In genomic region chr10:80453392-80453714, GRCh38 we compare ENCODE assay signal across 8 cellular contexts. TPM values are rescaled to one million over a fixed set of nuclear protein-coding genes. Genes with fewer than 3 reads are reported as not detected.
DNase-seq lines count a peak whose midpoint lies in the region; ATAC-seq and TF ChIP-seq lines count a peak whose summit lies in the region.

No MANE protein-coding gene starts in this region.

- no peaks in the 10 kb centered on the region for H3K27me3 ChIP-seq in BLaER1 treated with 17β-estradiol and CSF1 and Interleukin-3, amounts not matched to agents 10 nM and 100 nM
- no peaks in the 10 kb centered on the region for H3K27me3 ChIP-seq in PC-9 (ENCODE audit: insufficient read depth, low read depth)
- H3K27me3 ChIP-seq in endodermal cell (ENCODE audit: control insufficient read depth, insufficient read depth, low read length, poor library complexity, severe bottlenecking): no peaks in the 10 kb centered on the region
- H3K27me3 ChIP-seq in neuronal stem cell (ENCODE audit: control insufficient read depth in 3 of 3, insufficient read depth in 3 of 3, low read depth in 1 of 3, low read length in 3 of 3): no peaks in the 10 kb centered on the region

- no peak overlapping the region for H3K23ac ChIP-seq in neuronal stem cell (ENCODE audit: low read depth, low read length, poor library complexity)

- H3K36me3 ChIP-seq in BLaER1 treated with 17β-estradiol and CSF1 and Interleukin-3, amounts not matched to agents 10 nM and 100 nM: peaks cover 0 to 31% (median 15%) of the 10 kb centered on the region in 11 experiments; a peak in 16 of 22 replicates
- H3K36me3 ChIP-seq in PC-9 (ENCODE audit: low read depth): peaks cover 7% of the 10 kb centered on the region; the same call in 1 of the 2 replicates
- H3K36me3 ChIP-seq in endodermal cell (ENCODE audit: control insufficient read depth, insufficient read depth, low read length): peaks cover 6% of the 10 kb centered on the region
- peaks cover 0 to 18% of the 10 kb centered on the region in 2 donors for H3K36me3 ChIP-seq in neuronal stem cell (replicated peaks in 1 of 2; ENCODE audit: control insufficient read depth in 2 of 2, insufficient read depth in 2 of 2, low read length in 2 of 2)

- H3K9me2 ChIP-seq in PC-9 (ENCODE audit: insufficient read depth): no peaks in the 10 kb centered on the region

- in situ Hi-C loops in GM13977 (cut with MboI; ENCODE audit: low pct_unique_long_range_greater_than_20kb, low sequenced_read_pairs, unreplicated experiment): no loop called here

- H3F3A ChIP-seq in PC-9 (ENCODE audit: insufficient read depth, low read depth): peaks cover 30% of the 10 kb centered on the region; the same call in 1 of the 2 replicates

- H4K8ac ChIP-seq in neuronal stem cell (ENCODE audit: low read depth, low read length): no peak overlapping the region

- H2BK12ac ChIP-seq in neuronal stem cell (ENCODE audit: low read length): no peak overlapping the region

- H3K4me1 ChIP-seq in BLaER1 treated with 17β-estradiol and CSF1 and Interleukin-3, amounts not matched to agents 10 nM and 100 nM: peaks cover 54 to 74% (median 62%) of the 10 kb centered on the region in 10 experiments
- H3K4me1 ChIP-seq in PC-9 (replicated peaks; ENCODE audit: insufficient read depth): peaks cover 43% of the 10 kb centered on the region
- H3K4me1 ChIP-seq in endodermal cell (ENCODE audit: control insufficient read depth, insufficient read depth, low read length): peaks cover 14% of the 10 kb centered on the region
- peaks cover 14 to 18% of the 10 kb centered on the region in 2 donors for H3K4me1 ChIP-seq in neuronal stem cell (ENCODE audit: control insufficient read depth in 2 of 2, insufficient read depth in 1 of 2, low read depth in 1 of 2, low read length in 2 of 2)

- H3K27me3 Mint-ChIP-seq in endodermal cell (ENCODE audit: insufficient read depth): peaks cover 2% of the 10 kb centered on the region

- peak overlapping the region; percentile 92 for H3K27ac Mint-ChIP-seq in endodermal cell

- H3K9me3 Mint-ChIP-seq in endodermal cell: no peaks in the 10 kb centered on the region

- TSS peak; percentile 89 for BruUV-seq in PC-9 (replicated peaks; lab: Mats Ljungman, UMichigan)

- peak overlapping the region; percentile 61 to 99 (median 80) for H3K4me2 ChIP-seq in BLaER1 treated with 17β-estradiol and CSF1 and Interleukin-3, amounts not matched to agents 10 nM and 100 nM
- H3K4me2 ChIP-seq in PC-9 (peak overlapping the region; percentile 91), neuronal stem cell (ENCODE audit: insufficient read depth, low read length, poor library complexity, severe bottlenecking) (peak overlapping the region; percentile 76)

- peaks cover 29% of the 10 kb centered on the region for H3K4me1 Mint-ChIP-seq in endodermal cell

- H2AK5ac ChIP-seq in neuronal stem cell (ENCODE audit: low read depth, low read length): no peak overlapping the region

- intact Hi-C loops in PC-9 (cut with micrococcal nuclease; ENCODE audit: unreplicated experiment): loop anchor here (1.0 kb wide), 1 partner anchor 24 kb away; no protein-coding TSS in a partner anchor

- no peak overlapping the region for H3K4me3 Mint-ChIP-seq in endodermal cell

- no peak overlapping the region for H2BK120ac ChIP-seq in neuronal stem cell (ENCODE audit: low read depth, low read length)

- TF ChIP-seq CTCF in PC-9 (conservative IDR thresholded peaks at IDR 0.05) (no peak), endodermal cell (conservative IDR thresholded peaks at IDR 0.05) (peak; percentile 45), GM13977 (IDR thresholded peaks at IDR 0.05; ENCODE audit: extremely low read depth, insufficient read depth, missing control alignments) (no peak)

- H4K91ac ChIP-seq in neuronal stem cell (ENCODE audit: low read depth, low read length, poor library complexity): no peak overlapping the region

- CTCF ChIA-PET in PC-9 (lab: Charles Lee): interaction anchor here (0.9 to 1.4 kb wide), 3 partner anchors 9 to 53 kb away, joined by 3 to 10 read pairs (median 3); no protein-coding TSS in a partner anchor

- peaks cover 61% of the 10 kb centered on the region for H3K79me2 ChIP-seq in PC-9 (ENCODE audit: low read depth)

- peak overlapping the region; percentile 88 for H2AFZ ChIP-seq in PC-9
- H2AFZ ChIP-seq in neuronal stem cell (ENCODE audit: low read length): peak overlapping the region; percentile 97

- POLR2A ChIA-PET in PC-9 (lab: Charles Lee; ENCODE audit: unreplicated experiment): interaction anchor here (0.6 to 0.9 kb wide), 2 partner anchors 42 to 48 kb away, joined by 4 to 24 read pairs; no protein-coding TSS in a partner anchor

- peaks cover 6% of the 10 kb centered on the region for H3K36me3 Mint-ChIP-seq in endodermal cell (ENCODE audit: low read depth)

- no peak for ATAC-seq in HG02588 (IDR thresholded peaks at IDR 0.05; ENCODE audit: unreplicated experiment)

- peak overlapping the region; percentile 96 for H3K18ac ChIP-seq in neuronal stem cell (ENCODE audit: low read length)

- H3K4me3 ChIP-seq in BLaER1 treated with 17β-estradiol and CSF1 and Interleukin-3, amounts not matched to agents 10 nM and 100 nM: peak overlapping the region; percentile 51 to 100 (median 60)
- H3K4me3 ChIP-seq in PC-9 (peak overlapping the region; percentile 67), endodermal cell (ENCODE audit: low read length) (peak overlapping the region; percentile 86), neuronal stem cell (ENCODE audit: low read length in 2 of 2) (peak overlapping the region; percentile 67 to 81)

- H3K27ac ChIP-seq in BLaER1 treated with 17β-estradiol and CSF1 and Interleukin-3, amounts not matched to agents 10 nM and 100 nM: peak overlapping the region; percentile 51 to 86 (median 75)
- H3K27ac ChIP-seq in PC-9: peak overlapping the region; percentile 61
- H3K27ac ChIP-seq in endodermal cell (ENCODE audit: low read depth, low read length): peak overlapping the region; percentile 80
- peak overlapping the region; percentile 62 for H3K27ac ChIP-seq in neuronal stem cell (replicated peaks; ENCODE audit: low read length)

- DNase-seq in PC-9: no peak
- DNase-seq in endodermal cell: no peak
- DNase-seq in neuronal stem cell (ENCODE audit: low spot score): no peak
- no peak for DNase-seq in GM13977 (ENCODE audit: low spot score)
- no peak for DNase-seq in stimulated activated CD4-positive, alpha-beta T cell treated with anti-CD3 and anti-CD28 coated beads, Interleukin-4, amount 100 ng/mL, for 4 hours
- no peak for DNase-seq in GF-D8 (lab: John Stamatoyannopoulos, UW)

- WGBS in endodermal cell (ENCODE audit: insufficient coverage in 1 of 2, insufficient read length in 1 of 2), 2 experiments: 7 to 21% methylated on average over 2 to 9 of the region's 9 CpGs
- WGBS in neuronal stem cell (ENCODE audit: extremely low coverage in 2 of 2, insufficient read length in 2 of 2, insufficient replicate concordance in 1 of 2), 2 donors: no CpG with 5 or more reads among the region's 9 CpGs

- no peak overlapping the region for H3K4ac ChIP-seq in neuronal stem cell (ENCODE audit: low read length)

- H4K20me1 ChIP-seq in BLaER1 treated with 17β-estradiol and CSF1 and Interleukin-3, amounts not matched to agents 10 nM and 100 nM: peaks cover 33 to 41% (median 35%) of the 10 kb centered on the region in 11 experiments
- peaks cover 28% of the 10 kb centered on the region for H4K20me1 ChIP-seq in PC-9 (ENCODE audit: insufficient read depth)

- no peak overlapping the region for H3K14ac ChIP-seq in neuronal stem cell (ENCODE audit: low read length)

- H2BK15ac ChIP-seq in neuronal stem cell (ENCODE audit: low read length): peak overlapping the region; percentile 69

- H3K79me1 ChIP-seq in neuronal stem cell (ENCODE audit: low read depth, low read length): peaks cover 12% of the 10 kb centered on the region

- peak overlapping the region; percentile 65 to 99 (median 80) for H3K9ac ChIP-seq in BLaER1 treated with 17β-estradiol and CSF1 and Interleukin-3, amounts not matched to agents 10 nM and 100 nM
- H3K9ac ChIP-seq in endodermal cell (ENCODE audit: extremely low read depth, low read length, poor library complexity, severe bottlenecking) (peak overlapping the region; percentile 77), neuronal stem cell (ENCODE audit: low read depth, low read length, poor library complexity) (no peak overlapping the region)

- peaks cover 8 to 23% (median 12%) of the 10 kb centered on the region in 11 experiments for H3K9me3 ChIP-seq in BLaER1 treated with 17β-estradiol and CSF1 and Interleukin-3, amounts not matched to agents 10 nM and 100 nM (replicated peaks in 1 of 11)
- H3K9me3 ChIP-seq in PC-9 (ENCODE audit: insufficient read depth, low read depth) (0 out of 2 replicates have a peak, but pooled peaks cover 3% of the 10 kb centered on the region), endodermal cell (ENCODE audit: control insufficient read depth, low read length) (no peaks in the 10 kb centered on the region), neuronal stem cell (replicated peaks in 1 of 2; ENCODE audit: control insufficient read depth in 2 of 2, insufficient read depth in 1 of 2, low read depth in 1 of 2, low read length in 2 of 2) (peaks cover 0 to 2% of the 10 kb centered on the region in 2 donors)

- no peak overlapping the region for H2BK5ac ChIP-seq in neuronal stem cell (ENCODE audit: low read length)

RNA-seq across cellular contexts. Expression of gene TSPAN14, which starts 0.8 kb away (rescaled TPM):
- total RNA-seq in PC-9 (2021) (114 and 135 TPM in 2 replicates), endodermal cell (100 to 1,000 TPM; 121 to 123 TPM)
- polyA plus RNA-seq in endodermal cell (2013, experiment 1 of 2): 142 TPM
- 127 TPM for polyA plus RNA-seq in endodermal cell (2013, experiment 2 of 2)
- polyA plus RNA-seq in neuronal stem cell (2013, experiment 1 of 2): 80.2 TPM
- 80.5 TPM for polyA plus RNA-seq in neuronal stem cell (2013, experiment 2 of 2)

RNA-seq across cellular contexts. Expression of gene PRXL2A, which starts 45.0 kb away (rescaled TPM):
- total RNA-seq in PC-9 (2021) (88.7 and 105 TPM in 2 replicates), endodermal cell (100 to 1,000 TPM; 101 to 127 TPM)
- polyA plus RNA-seq in endodermal cell (2013, experiment 1 of 2): 101 TPM
- 97.4 TPM for polyA plus RNA-seq in endodermal cell (2013, experiment 2 of 2)
- 118 TPM for polyA plus RNA-seq in neuronal stem cell (2013, experiment 1 of 2)
- polyA plus RNA-seq in neuronal stem cell (2013, experiment 2 of 2): 122 TPM
